ENCODE assay signal across 16 cellular contexts in the genomic region with DNA sequence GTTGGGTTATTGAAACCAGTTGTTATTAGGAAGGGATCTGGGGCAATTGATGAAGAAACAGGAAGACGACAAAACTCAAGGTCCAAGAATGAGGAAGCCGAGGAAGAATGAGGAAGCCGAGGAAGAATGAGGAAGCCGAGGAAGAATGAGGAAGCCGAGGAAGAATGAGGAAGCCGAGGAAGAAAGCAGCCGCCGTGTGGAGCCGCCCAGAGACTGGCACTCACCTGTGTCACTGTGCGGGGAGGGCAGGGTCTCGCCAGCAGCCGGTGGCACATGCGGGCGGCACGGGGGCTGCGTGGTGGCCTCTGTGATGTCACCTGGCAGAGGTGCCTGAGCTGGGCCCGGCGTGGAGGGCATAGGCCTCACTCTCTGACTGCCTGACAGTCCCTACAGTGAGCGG.
DNase-seq lines count a peak whose midpoint lies in the region; ATAC-seq and TF ChIP-seq lines count a peak whose summit lies in the region.
"Had no signal": no experiment of that assay in that cellular context is flagged by ENCODE, and none has a peak within 500 bp of the region (broad histone marks: within the 10 kb centered on the region; RNA-seq: fewer than 3 reads in every experiment).

No MANE protein-coding gene starts in this region.

- TF ChIP-seq CTCF in HL-60 (IDR thresholded peaks at IDR 0.05; ENCODE audit: insufficient read depth, low read length) = no peak

- intact Hi-C loops in left cardiac atrium (cut with DNase I) (no loop called here), posterior vena cava (cut with DNase I) (no loop called here)

- in situ Hi-C loops in G401 (cut with HindIII; ENCODE audit: low sequenced_read_pairs) = no loop called here

- no peaks in the 10 kb centered on the region for H3K27me3 ChIP-seq in HL-60 (ENCODE audit: insufficient read depth, poor library complexity, severe bottlenecking)

- peak in 1 of 2 donors; percentile 40 for ATAC-seq in left cardiac atrium
- no peak for ATAC-seq in HG03521 (IDR thresholded peaks at IDR 0.05; ENCODE audit: unreplicated experiment)
- ATAC-seq: activated CD8-positive, alpha-beta T cell treated with anti-CD3 and anti-CD28 coated beads for 36 hours; activated T-helper 17 cell treated with anti-CD3 and anti-CD28 coated beads, Interleukin-2, amount 50 U/mL, for 72 hours had no signal

- H3K4me3 ChIP-seq in HL-60 (replicated peaks; ENCODE audit: insufficient read depth, low read length) = no peak overlapping the region
- H3K4me3 ChIP-seq: tibial artery had no signal

- peak overlapping the region; percentile 60 for H3K27ac ChIP-seq in HL-60 (replicated peaks)
- H3K27ac ChIP-seq: epithelial cell of prostate, tibial artery had no signal

- DNase-seq in HL-60 (ENCODE audit: low read depth in 1 of 2, low spot score in 1 of 2) (peak in 1 of 2 experiments; percentile 94), SIG-M5 treated with dmso at 0.1 percent for 504 hours (lab: John Stamatoyannopoulos, UW; ENCODE audit: unreplicated experiment) (peak; percentile 49), left cardiac atrium (peak; percentile 39), posterior vena cava (ENCODE audit: low spot score) (peak; percentile 89), G401 (ENCODE audit: low spot score) (no peak), erythroblast (lab: John Stamatoyannopoulos, UW) (no peak)
- DNase-seq in activated CD4-positive, alpha-beta T cell treated with anti-CD3 and anti-CD28 coated beads for 1 hour = no peak
- DNase-seq: activated CD8-positive, alpha-beta T cell treated with anti-CD3 and anti-CD28 coated beads for 36 hours; natural killer cell; NCI-H2171; retina; SHP77 treated with DMSO at 0.1 percent for 48 hours; tibial artery had no signal

- TF ChIP-seq POLR2A in erythroblast (IDR thresholded peaks at IDR 0.05; ENCODE audit: low read length) = no peak

Comparison
In these comparisons a context has a peak if more than half of its experiments do, and no peak if none do; other contexts are left out.
1. DNase-seq: peak in SIG-M5 treated with dmso at 0.1 percent for 504 hours (single experiment), left cardiac atrium (single experiment) and posterior vena cava (single experiment); none in G401 (single experiment), activated CD4-positive, alpha-beta T cell treated with anti-CD3 and anti-CD28 coated beads for 1 hour (single experiment) and erythroblast (0 of 2).